Comparison of ENCODE assay signal across 21 cellular contexts in genomic region chr7:68192941-68193340, GRCh38.
DNase-seq lines count a peak whose midpoint lies in the region; FAIRE-seq and TF ChIP-seq lines count a peak whose summit lies in the region.
"Had no signal": no experiment of that assay in that cellular context is flagged by ENCODE, and none has a peak within 500 bp of the region (broad histone marks: within the 10 kb centered on the region; RNA-seq: fewer than 3 reads in every experiment).

No MANE protein-coding gene starts in this region.

- H3K9ac ChIP-seq in HUES48 (ENCODE audit: low read depth, low read length) (peak overlapping the region; percentile 11; the same call in 1 of the 2 replicates), H1 (replicated peaks in 1 of 4; ENCODE audit: extremely low read depth in 1 of 4, low read depth in 3 of 4, low read length in 3 of 4) (no peak overlapping the region)
- H3K9ac ChIP-seq: BLaER1, GM23248 had no signal

- POLR2A ChIA-PET in H1 (lab: Charles Lee; ENCODE audit: partially characterized antibody) = interaction anchor here (0.6 kb wide), 1 partner anchor 457 kb away, joined by 3 read pairs; no protein-coding TSS in a partner anchor
- POLR2A ChIA-PET in Caco-2 (lab: Charles Lee) = no interaction called here

- H4K8ac ChIP-seq in H1 (ENCODE audit: extremely low read depth, insufficient read depth, low read length) = no peak overlapping the region

- no TSS peak for BruUV-seq in Caco-2 (replicated peaks; lab: Mats Ljungman, UMichigan)

- no peak overlapping the region for H3K4me3 ChIP-seq in HUES48 (ENCODE audit: low read depth, low read length)
- H3K4me3 ChIP-seq in H1 (ENCODE audit: extremely low read depth in 1 of 4, insufficient read depth in 2 of 4, low read depth in 3 of 4, low read length in 4 of 4) = no peak overlapping the region; a peak in 1 of 8 replicates
- H3K4me3 ChIP-seq in Caco-2 (ENCODE audit: low read depth, low read length) = no peak overlapping the region
- no peak overlapping the region for H3K4me3 ChIP-seq in uterus
- H3K4me3 ChIP-seq: BLaER1, GM12878, GM23248, HAP-1 had no signal

- H3K18ac ChIP-seq in H1 (ENCODE audit: extremely low read depth, low read length) = no peak overlapping the region; the same call in 1 of the 2 replicates

- H3K79me1 ChIP-seq in H1 (ENCODE audit: low read depth, low read length) = no peaks in the 10 kb centered on the region

- H3K23ac ChIP-seq in H1 (ENCODE audit: insufficient read length) = no peak overlapping the region

- H2AFZ ChIP-seq in H1 (ENCODE audit: low read length) = no peak overlapping the region
- H2AFZ ChIP-seq: GM23248 had no signal

- TF ChIP-seq CTCF in H1 (IDR thresholded peaks at IDR 0.05; ENCODE audit: control extremely low read depth in 1 of 3, insufficient read depth in 1 of 3, low read depth in 1 of 3, low read length in 3 of 3) (no peak), Caco-2 (IDR thresholded peaks at IDR 0.05; ENCODE audit: insufficient read depth in 1 of 2, low read depth in 1 of 2, low read length in 1 of 2, severe bottlenecking in 1 of 2, unreplicated experiment in 1 of 2) (no peak), uterus (IDR thresholded peaks at IDR 0.05) (no peak)

- no peak overlapping the region for H4K5ac ChIP-seq in H1 (ENCODE audit: insufficient read length, low read depth, low read length)

- H3K4me1 Mint-ChIP-seq in Caco-2 (ENCODE audit: low read depth, unreplicated experiment) = no peaks in the 10 kb centered on the region
- H3K4me1 Mint-ChIP-seq: B cell; CD4-positive, CD25-positive, alpha-beta regulatory T cell had no signal

- no peak for TF ChIP-seq RAD21 in H1 (IDR thresholded peaks at IDR 0.05 in 1 of 2, conservative IDR thresholded peaks at IDR 0.05 in 1 of 2; ENCODE audit: low read depth in 2 of 2, low read length in 2 of 2)

- no peaks in the 10 kb centered on the region for H3K36me3 ChIP-seq in HUES48 (ENCODE audit: control insufficient read depth, insufficient read depth, low read length)
- no peaks in the 10 kb centered on the region for H3K36me3 ChIP-seq in H1 (ENCODE audit: control insufficient read depth in 2 of 4, insufficient read depth in 4 of 4, low read length in 3 of 4)
- H3K36me3 ChIP-seq in Caco-2 (ENCODE audit: control insufficient read depth, insufficient read depth, low read length) = no peaks in the 10 kb centered on the region
- H3K36me3 ChIP-seq in uterus = no peaks in the 10 kb centered on the region
- H3K36me3 ChIP-seq: BLaER1, HAP-1 had no signal

- no peaks in the 10 kb centered on the region for H3K79me2 ChIP-seq in H1 (ENCODE audit: control insufficient read depth in 1 of 2, insufficient read depth in 2 of 2, low read length in 2 of 2)

- no peak for TF ChIP-seq EP300 in H1 (IDR thresholded peaks at IDR 0.05; ENCODE audit: borderline replicate concordance in 1 of 2, low read depth in 2 of 2, low read length in 2 of 2)

- H3K4me2 ChIP-seq in H1 (ENCODE audit: insufficient read depth in 1 of 2, low read depth in 2 of 2, low read length in 2 of 2) = no peak overlapping the region
- H3K4me2 ChIP-seq: BLaER1 had no signal

- no peak for TF ChIP-seq POLR2A in H1 (IDR thresholded peaks at IDR 0.05; ENCODE audit: control extremely low read depth in 1 of 2, low read depth in 2 of 2, low read length in 2 of 2)
- TF ChIP-seq POLR2A in uterus (IDR thresholded peaks at IDR 0.05) = no peak

- WGBS in H1 (ENCODE audit: extremely low coverage in 1 of 2, insufficient coverage in 1 of 2, insufficient read length in 1 of 2, insufficient replicate concordance in 2 of 2, low coverage in 1 of 2, low lambda C conversion rate in 2 of 2, missing lambda C conversion rate in 1 of 2), 2 experiments = 87% methylated on average over 5 of the region's 5 CpGs; no CpG with 5 or more reads in 1 of the 2 experiments

- H2BK15ac ChIP-seq in H1 (ENCODE audit: low read length) = no peak overlapping the region

- H3K4ac ChIP-seq in H1 (replicated peaks; ENCODE audit: insufficient read length, low read depth, low read length) = no peak overlapping the region

- intact Hi-C loops in Caco-2 (cut with micrococcal nuclease; ENCODE audit: unreplicated experiment) (no loop called here), uterus (cut with DNase I; ENCODE audit: low total_unique reads) (no loop called here)

- H3K27ac Mint-ChIP-seq in Caco-2 (ENCODE audit: unreplicated experiment) = no peak overlapping the region
- H3K27ac Mint-ChIP-seq: B cell; CD4-positive, CD25-positive, alpha-beta regulatory T cell; CD8-positive, alpha-beta T cell; HFFc6 had no signal

- no peaks in the 10 kb centered on the region for H4K20me1 ChIP-seq in H1 (replicated peaks in 1 of 2; ENCODE audit: control insufficient read depth in 1 of 2, insufficient read depth in 2 of 2, low read length in 2 of 2)
- H4K20me1 ChIP-seq: BLaER1 had no signal

- FAIRE-seq in H1 (lab: Jason Lieb, UNC) = no peak
- FAIRE-seq: D721Med, GM12878, GM19239 had no signal

- no peak overlapping the region for H2AK5ac ChIP-seq in H1 (ENCODE audit: low read depth, low read length)

- H3K56ac ChIP-seq in H1 (replicated peaks; ENCODE audit: insufficient read length, low read depth, low read length) = no peak overlapping the region

- H3K14ac ChIP-seq in H1 (ENCODE audit: insufficient read length) = no peak overlapping the region

- no peaks in the 10 kb centered on the region for H3K4me1 ChIP-seq in HUES48 (ENCODE audit: control insufficient read depth, insufficient read depth, low read length)
- no peaks in the 10 kb centered on the region for H3K4me1 ChIP-seq in H1 (replicated peaks in 1 of 4; ENCODE audit: control insufficient read depth in 3 of 4, insufficient read depth in 4 of 4, low read length in 3 of 4)
- no peaks in the 10 kb centered on the region for H3K4me1 ChIP-seq in Caco-2
- H3K4me1 ChIP-seq in uterus = no peaks in the 10 kb centered on the region
- H3K4me1 ChIP-seq: BLaER1, HAP-1 had no signal

- H3K27me3 ChIP-seq in HUES48 (ENCODE audit: control insufficient read depth, insufficient read depth, low read length) = no peaks in the 10 kb centered on the region
- no peaks in the 10 kb centered on the region for H3K27me3 ChIP-seq in H1 (replicated peaks in 1 of 4; ENCODE audit: control insufficient read depth in 3 of 4, extremely low read depth in 1 of 4, insufficient read depth in 3 of 4, low read length in 3 of 4)
- H3K27me3 ChIP-seq in Caco-2 (replicated peaks; ENCODE audit: control insufficient read depth, insufficient read depth, low read length) = no peaks in the 10 kb centered on the region
- H3K27me3 ChIP-seq in uterus = no peaks in the 10 kb centered on the region
- H3K27me3 ChIP-seq: BLaER1 had no signal

- H3K27ac ChIP-seq in HUES48 (ENCODE audit: low read depth, low read length) = no peak overlapping the region
- no peak overlapping the region for H3K27ac ChIP-seq in H1 (ENCODE audit: low read depth, low read length)
- no peak overlapping the region for H3K27ac ChIP-seq in uterus
- H3K27ac ChIP-seq: BLaER1, C4-2B, GM23248 had no signal

- DNase-seq in M059J (ENCODE audit: low read depth) = peak; percentile 62
- DNase-seq in H1 (ENCODE audit: low read depth in 1 of 2, low spot score in 2 of 2) = no peak
- DNase-seq in Caco-2 = no peak
- no peak for DNase-seq in uterus
- no peak for DNase-seq in AG08396 (ENCODE audit: low spot score)
- DNase-seq: CD4-positive, CD25-positive, alpha-beta regulatory T cell; CD8-positive, alpha-beta T cell; DMS 273 treated with DMSO at 0.1 percent for 48 hours; DMS79; EL; GDM1; GM23248; HFFc6 had no signal

- H3K9me3 ChIP-seq in HUES48 (ENCODE audit: control insufficient read depth, insufficient read depth, low read length) (no peaks in the 10 kb centered on the region), H1 (ENCODE audit: insufficient read depth in 2 of 2, low read depth in 1 of 2, low read length in 1 of 2) (no peaks in the 10 kb centered on the region), Caco-2 (no peaks in the 10 kb centered on the region), uterus (no peaks in the 10 kb centered on the region)
- H3K9me3 ChIP-seq: BLaER1, HAP-1 had no signal

- H2BK5ac ChIP-seq in H1 (ENCODE audit: low read depth, low read length) = no peak overlapping the region

- no peak overlapping the region for H2BK12ac ChIP-seq in H1 (ENCODE audit: low read depth, low read length)

- H3K23me2 ChIP-seq in H1 (ENCODE audit: low read depth, low read length) = no peaks in the 10 kb centered on the region

- no peak overlapping the region for H4K91ac ChIP-seq in H1 (replicated peaks; ENCODE audit: insufficient read length, low read length)

- no peak overlapping the region for H2BK20ac ChIP-seq in H1 (ENCODE audit: low read length)

- H2BK120ac ChIP-seq in H1 (replicated peaks; ENCODE audit: low read depth, low read length) = peak overlapping the region; percentile 72

- peaks cover 16% of the 10 kb centered on the region for H3K9me3 Mint-ChIP-seq in Caco-2 (ENCODE audit: unreplicated experiment)

- H3K36me3 Mint-ChIP-seq in Caco-2 (ENCODE audit: insufficient read depth, unreplicated experiment) = peaks cover 5% of the 10 kb centered on the region
- H3K36me3 Mint-ChIP-seq: CD4-positive, CD25-positive, alpha-beta regulatory T cell; CD8-positive, alpha-beta T cell had no signal

- no peaks in the 10 kb centered on the region for H3K27me3 Mint-ChIP-seq in Caco-2 (ENCODE audit: insufficient read depth, unreplicated experiment)
- H3K27me3 Mint-ChIP-seq: B cell; CD4-positive, CD25-positive, alpha-beta regulatory T cell had no signal

- CTCF ChIA-PET in H1 (lab: Charles Lee; ENCODE audit: partially characterized antibody) = interaction anchor here (1.0 kb wide), 1 partner anchor 9 kb away, joined by 4 read pairs; no protein-coding TSS in a partner anchor
- CTCF ChIA-PET in Caco-2 (lab: Charles Lee) = no interaction called here

- no peak overlapping the region for H3K4me3 Mint-ChIP-seq in Caco-2 (ENCODE audit: unreplicated experiment)
- H3K4me3 Mint-ChIP-seq: B cell; CD4-positive, CD25-positive, alpha-beta regulatory T cell; CD8-positive, alpha-beta T cell; HFFc6 had no signal

TF ChIP-seq in H1, 55 proteins besides CTCF, POLR2A, EP300 and RAD21 (continues in another document):
- TF ChIP-seq JUN (IDR thresholded peaks at IDR 0.05; ENCODE audit: low read depth, low read length) (no peak), ASH2L (IDR thresholded peaks at IDR 0.05; ENCODE audit: low read length) (no peak), USF2 (IDR thresholded peaks at IDR 0.05; ENCODE audit: low read length) (no peak), SIX5 (IDR thresholded peaks at IDR 0.05; ENCODE audit: low read depth, low read length) (no peak), BRCA1 (IDR thresholded peaks at IDR 0.05; ENCODE audit: low read depth, low read length) (no peak), EZH2 (IDR thresholded peaks at IDR 0.05; ENCODE audit: low read depth, low read length, severe bottlenecking) (no peak), KDM1A (IDR thresholded peaks at IDR 0.05; ENCODE audit: borderline replicate concordance, low read length) (no peak), TBP (IDR thresholded peaks at IDR 0.05; ENCODE audit: low read depth, low read length) (no peak)
